18 cellular contexts compared by ENCODE assay signal in genomic region chr1:192225713-192226112, GRCh38.
DNase-seq lines count a peak whose midpoint lies in the region; ATAC-seq, FAIRE-seq and TF ChIP-seq lines count a peak whose summit lies in the region.
"Had no signal": no experiment of that assay in that cellular context is flagged by ENCODE, and none has a peak within 500 bp of the region (broad histone marks: within the 10 kb centered on the region; RNA-seq: fewer than 3 reads in every experiment).

No MANE protein-coding gene starts in this region.

- H3K4me1 Mint-ChIP-seq in MCF 10A (ENCODE audit: insufficient read depth, unreplicated experiment) = peaks cover 11% of the 10 kb centered on the region
- no peaks in the 10 kb centered on the region for H3K4me1 Mint-ChIP-seq in neural progenitor cell

- H3K4me3 ChIP-seq in breast epithelium (no peak overlapping the region), fibroblast of lung (replicated peaks in 1 of 4; ENCODE audit: control extremely low read depth in 1 of 4, insufficient read depth in 1 of 4, low read depth in 3 of 4, low read length in 4 of 4) (no peak overlapping the region), neural progenitor cell (no peak overlapping the region)
- H3K4me3 ChIP-seq: A549, tibial nerve had no signal

- H3K36me3 ChIP-seq in breast epithelium (no peaks in the 10 kb centered on the region), fibroblast of lung (ENCODE audit: control insufficient read depth, insufficient read depth, low read length) (no peaks in the 10 kb centered on the region), neural progenitor cell (no peaks in the 10 kb centered on the region)
- H3K36me3 ChIP-seq: tibial nerve had no signal

- peaks cover 0 to 10% of the 10 kb centered on the region in 2 donors for H3K9me3 ChIP-seq in breast epithelium
- H3K9me3 ChIP-seq in fibroblast of lung (ENCODE audit: control insufficient read depth, insufficient read depth, low read depth, low read length) = no peaks in the 10 kb centered on the region
- no peaks in the 10 kb centered on the region for H3K9me3 ChIP-seq in neural progenitor cell (ENCODE audit: low read depth)
- H3K9me3 ChIP-seq: A549 had no signal

- H3K9ac ChIP-seq in fibroblast of lung (ENCODE audit: insufficient read depth, low read length) (no peak overlapping the region), neural progenitor cell (no peak overlapping the region)

- no peaks in the 10 kb centered on the region for H3K36me3 Mint-ChIP-seq in MCF 10A (ENCODE audit: insufficient read depth, unreplicated experiment)
- H3K36me3 Mint-ChIP-seq in neural progenitor cell = no peaks in the 10 kb centered on the region

- CTCF ChIA-PET in MCF 10A (lab: Yijun Ruan, JAX) = interaction anchor here (0.7 to 1.5 kb wide), 3 partner anchors 12 to 1536 kb away, joined by 3 to 6 read pairs (median 3); no protein-coding TSS in a partner anchor

- no peak overlapping the region for H3K27ac ChIP-seq in breast epithelium
- H3K27ac ChIP-seq in fibroblast of lung (ENCODE audit: insufficient read depth, low read length) = no peak overlapping the region
- H3K27ac ChIP-seq in neural progenitor cell = no peak overlapping the region
- H3K27ac ChIP-seq: A549, tibial nerve had no signal

- H2AFZ ChIP-seq in fibroblast of lung (ENCODE audit: low read length) (no peak overlapping the region), neural progenitor cell (replicated peaks) (no peak overlapping the region)

- H3K9me3 Mint-ChIP-seq in MCF 10A (ENCODE audit: unreplicated experiment) (no peaks in the 10 kb centered on the region), neural progenitor cell (peaks cover 2% of the 10 kb centered on the region)

- no TSS peak for BruUV-seq in MCF 10A (replicated peaks; lab: Mats Ljungman, UMichigan)

- TF ChIP-seq CTCF in MCF 10A (IDR thresholded peaks at IDR 0.05; ENCODE audit: unreplicated experiment) (no peak), breast epithelium (IDR thresholded peaks at IDR 0.05) (no peak), fibroblast of lung (conservative IDR thresholded peaks at IDR 0.05 in 1 of 2, IDR thresholded peaks at IDR 0.05 in 1 of 2; ENCODE audit: low read depth in 1 of 2, low read length in 2 of 2) (no peak), neural progenitor cell (IDR thresholded peaks at IDR 0.05) (no peak)

- no peak for TF ChIP-seq POLR2A in breast epithelium (IDR thresholded peaks at IDR 0.05)
- no peak for TF ChIP-seq POLR2A in GM12891 (IDR thresholded peaks at IDR 0.05; ENCODE audit: low read depth, low read length)
- no peak for TF ChIP-seq POLR2A in GM18505 (IDR thresholded peaks at IDR 0.05; ENCODE audit: borderline replicate concordance, extremely low read depth, insufficient read depth, insufficient read length)

- H3K27me3 Mint-ChIP-seq in MCF 10A (ENCODE audit: insufficient read depth, unreplicated experiment) (no peaks in the 10 kb centered on the region), neural progenitor cell (ENCODE audit: insufficient read depth, low read depth) (peaks cover 2% of the 10 kb centered on the region)

- ATAC-seq in GM18505 (IDR thresholded peaks at IDR 0.05; ENCODE audit: unreplicated experiment) = no peak
- ATAC-seq: A549; activated CD4-positive, CD25-positive, alpha-beta regulatory T cell treated with anti-CD3 and anti-CD28 coated beads, Interleukin-2, amount 50 U/mL, for 24 hours; left ventricle myocardium superior; SK-N-SH treated with all-trans-retinoic acid at 6 μM for 48 hours had no signal

- no peaks in the 10 kb centered on the region for H3F3A ChIP-seq in neural progenitor cell (ENCODE audit: low read depth)

- DNase-seq in MCF 10A (ENCODE audit: unreplicated experiment) (peak; percentile 82), breast epithelium (ENCODE audit: low spot score in 2 of 2) (no peak), OCI-M1 (lab: John Stamatoyannopoulos, UW) (peak; percentile 25), fibroblast of lung (ENCODE audit: low read depth in 2 of 2) (peak; percentile 49 to 63), NCI-H1417 (lab: John Stamatoyannopoulos, UW) (no peak), GM12891 (ENCODE audit: insufficient read length, low spot score) (no peak), neural progenitor cell (ENCODE audit: low spot score) (no peak)
- DNase-seq: amygdala; effector memory CD4-positive, alpha-beta T cell; GOT3; left ventricle myocardium superior; NCI-H1694 treated with DMSO at 0.1 percent for 48 hours; stimulated activated CD4-positive, alpha-beta T cell treated with anti-CD3 and anti-CD28 coated beads, Interleukin-15, amount 100 ng/mL, for 24 hours had no signal

- FAIRE-seq in GM12891 (lab: Jason Lieb, UNC) = no peak
- FAIRE-seq: A549 had no signal

- H3K79me2 ChIP-seq in fibroblast of lung (ENCODE audit: control insufficient read depth, insufficient read depth, low read length) = no peaks in the 10 kb centered on the region
- H3K79me2 ChIP-seq in neural progenitor cell (ENCODE audit: low read depth) = no peaks in the 10 kb centered on the region

- intact Hi-C loops in MCF 10A (cut with micrococcal nuclease) (no loop called here), breast epithelium (cut with DNase I; ENCODE audit: low total_unique reads) (no loop called here)

- no peaks in the 10 kb centered on the region for H3K27me3 ChIP-seq in breast epithelium
- H3K27me3 ChIP-seq in fibroblast of lung (ENCODE audit: control insufficient read depth, insufficient read depth, low read length) = no peaks in the 10 kb centered on the region
- no peaks in the 10 kb centered on the region for H3K27me3 ChIP-seq in neural progenitor cell
- H3K27me3 ChIP-seq: tibial nerve had no signal

- POLR2A ChIA-PET in MCF 10A (lab: Yijun Ruan, JAX) = no interaction called here

- H3K4me1 ChIP-seq in breast epithelium (no peaks in the 10 kb centered on the region), fibroblast of lung (ENCODE audit: control insufficient read depth, extremely low read depth, insufficient read depth, low read length) (no peaks in the 10 kb centered on the region), neural progenitor cell (no peaks in the 10 kb centered on the region)
- H3K4me1 ChIP-seq: A549, tibial nerve had no signal

- no peak overlapping the region for H3K4me3 Mint-ChIP-seq in MCF 10A (ENCODE audit: unreplicated experiment)
- H3K4me3 Mint-ChIP-seq in neural progenitor cell = no peak overlapping the region

- H4K20me1 ChIP-seq in fibroblast of lung (ENCODE audit: control insufficient read depth, extremely low read depth, insufficient read depth, low read length) (no peaks in the 10 kb centered on the region), neural progenitor cell (ENCODE audit: low read depth) (no peaks in the 10 kb centered on the region)

- H3K4me2 ChIP-seq in fibroblast of lung (ENCODE audit: extremely low read depth, insufficient read depth, low read length) (no peak overlapping the region), neural progenitor cell (no peak overlapping the region)
- H3K4me2 ChIP-seq: A549 had no signal

- H3K27ac Mint-ChIP-seq in MCF 10A (ENCODE audit: low read depth, unreplicated experiment) (no peak overlapping the region), neural progenitor cell (no peak overlapping the region)

TF ChIP-seq in GM12891, 5 proteins besides CTCF, POLR2A, EP300 and RAD21:
- TF ChIP-seq SPI1 (IDR thresholded peaks at IDR 0.05; ENCODE audit: low read depth, low read length) (no peak), POU2F2 (IDR thresholded peaks at IDR 0.05; ENCODE audit: low read depth, low read length) (no peak), POLR2AphosphoS5 (IDR thresholded peaks at IDR 0.05; ENCODE audit: low read depth, low read length) (no peak)

Comparison
In these comparisons a context has a peak if more than half of its experiments do, and no peak if none do; other contexts are left out.
1. DNase-seq: peak in MCF 10A (single experiment), OCI-M1 (single experiment) and fibroblast of lung (2 of 2); none in breast epithelium (0 of 2), NCI-H1417 (0 of 3), GM12891 (single experiment) and neural progenitor cell (single experiment).